10 cellular contexts compared by ENCODE assay signal in the genomic region with DNA sequence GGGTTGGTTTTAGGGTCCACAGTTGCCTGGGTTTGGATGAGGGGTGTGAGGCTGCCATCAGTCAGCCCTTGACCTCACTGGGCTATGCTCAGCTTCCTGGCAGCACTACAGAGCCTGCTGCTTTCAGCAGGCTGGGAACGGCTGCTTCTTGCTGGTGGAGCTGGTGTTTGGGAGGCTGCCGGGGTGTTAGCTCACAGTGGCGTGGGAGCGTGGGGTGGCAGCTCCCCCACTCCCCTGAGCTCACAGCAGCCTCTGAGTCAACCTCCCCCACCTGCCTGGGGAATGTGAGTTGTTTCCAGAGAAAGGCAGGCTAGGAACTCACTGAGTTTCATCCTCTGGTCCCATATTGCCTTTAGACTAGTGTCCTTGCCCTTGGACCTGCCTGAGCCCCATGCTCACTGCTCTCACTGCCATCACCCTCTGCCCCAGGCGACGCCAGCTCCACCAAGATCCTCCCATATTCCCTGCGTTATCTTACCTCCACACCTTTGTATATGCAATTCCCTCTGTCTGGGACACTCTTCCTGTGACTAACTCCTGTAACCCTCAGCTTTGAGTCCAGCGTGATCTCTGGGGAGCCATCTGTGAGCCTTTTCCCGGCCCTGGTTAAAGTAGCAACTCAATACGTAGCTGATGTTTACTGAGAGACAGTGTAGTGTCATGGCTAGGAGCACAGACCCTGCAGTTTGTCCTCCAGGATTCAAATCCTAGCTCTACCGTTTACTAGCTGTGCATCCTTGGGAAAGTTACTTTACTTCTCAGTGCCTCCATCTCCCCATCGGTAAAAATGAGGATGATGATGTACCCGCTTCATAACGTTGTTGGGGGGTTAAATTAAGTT. TPM values are rescaled to one million over a fixed set of nuclear protein-coding genes. Genes with fewer than 3 reads are reported as not detected.
DNase-seq lines count a peak whose midpoint lies in the region; ATAC-seq, FAIRE-seq and TF ChIP-seq lines count a peak whose summit lies in the region.
"Had no signal": no experiment of that assay in that cellular context is flagged by ENCODE, and none has a peak within 500 bp of the region (broad histone marks: within the 10 kb centered on the region; RNA-seq: fewer than 3 reads in every experiment).

No MANE protein-coding gene starts in this region.

- H3K4me1 ChIP-seq in HepG2 (ENCODE audit: insufficient read depth, low read length) (no peaks in the 10 kb centered on the region), ascending aorta (no peaks in the 10 kb centered on the region)
- H3K4me1 ChIP-seq: body of pancreas, SJSA1 had no signal

- H3K4me3 ChIP-seq in HepG2 (replicated peaks in 1 of 3; ENCODE audit: insufficient read depth in 1 of 3, low read depth in 2 of 3, low read length in 3 of 3) (no peak overlapping the region), ascending aorta (no peak overlapping the region)
- H3K4me3 ChIP-seq: body of pancreas, SJSA1, skin epidermis had no signal

- H3K27me3 Mint-ChIP-seq in T-cell = no peaks in the 10 kb centered on the region

- CTCF ChIA-PET in T-cell (lab: Charles Lee) (interaction anchor here in 1 of 2 donors (0.5 to 4.6 kb wide), 11 partner anchors 9 to 86 kb away, joined by 3 to 41 read pairs (median 4); a partner anchor contains a TSS), HepG2 (lab: Yijun Ruan, JAX; ENCODE audit: low intra/inter-chr PET ratio, low total read pairs) (no interaction called here)

- no peaks in the 10 kb centered on the region for H4K20me1 ChIP-seq in HepG2 (ENCODE audit: insufficient read depth, low read length)

- DNase-seq in T-cell = peak in 27 of 34 experiments; percentile 18 to 58 (median 34)
- peak; percentile 31 for DNase-seq in activated gamma-delta T cell treated with Interleukin-2 at 50 U/mL for 16 hours
- DNase-seq in HepG2 (ENCODE audit: low spot score) = no peak
- peak in 18 of 49 donors; percentile 11 to 55 (median 30) for DNase-seq in substantia nigra (lab: John Stamatoyannopoulos, UW)
- no peak for DNase-seq in iPS-NIHi7 (ENCODE audit: extremely low spot score)
- no peak for DNase-seq in ascending aorta (ENCODE audit: low spot score in 2 of 2)
- DNase-seq in NCI-H2196 (lab: John Stamatoyannopoulos, UW; ENCODE audit: unreplicated experiment) = no peak
- DNase-seq: body of pancreas had no signal

- POLR2A ChIA-PET in T-cell (lab: Charles Lee) (interaction anchor here (0.5 to 4.6 kb wide), 8 partner anchors 15 to 38 kb away, joined by 3 to 79 read pairs (median 6); a partner anchor contains a TSS), HepG2 (lab: Yijun Ruan, JAX) (no interaction called here)

- WGBS in HepG2 (ENCODE audit: low lambda C conversion rate) = 18% methylated on average over 12 of the region's 14 CpGs

- no peak for TF ChIP-seq RAD21 in HepG2 (CRISPR knock-in tag; IDR thresholded peaks at IDR 0.05)

- intact Hi-C loops in HepG2 (cut with micrococcal nuclease; ENCODE audit: unreplicated experiment) = no loop called here
- intact Hi-C loops in ascending aorta (cut with DNase I) = no loop called here

- no TSS peak for BruUV-seq in HepG2 (replicated peaks; lab: Mats Ljungman, UMichigan)

- H3K4me2 ChIP-seq in HepG2 (ENCODE audit: low read depth, low read length) = no peak overlapping the region

- H3K36me3 ChIP-seq in HepG2 (replicated peaks in 1 of 2; ENCODE audit: control insufficient read depth in 1 of 2, insufficient read depth in 2 of 2, low read length in 2 of 2) (no peaks in the 10 kb centered on the region), ascending aorta (no peaks in the 10 kb centered on the region)
- H3K36me3 ChIP-seq: SJSA1 had no signal

- in situ Hi-C loops in HepG2 (cut with HindIII; ENCODE audit: extremely low pct_ligation_motif_present, low pct_unique_long_range_greater_than_20kb) = no loop called here

- no peak overlapping the region for H3K27ac ChIP-seq in HepG2 (ENCODE audit: extremely low read length, insufficient read depth, low read length)
- H3K27ac ChIP-seq in substantia nigra (ENCODE audit: low read depth, low read length, poor library complexity, severe bottlenecking) = peak overlapping the region; percentile 14
- H3K27ac ChIP-seq in ascending aorta = no peak overlapping the region
- H3K27ac ChIP-seq: body of pancreas, SJSA1 had no signal

- peak overlapping the region; percentile 15 to 56 (median 49) for H3K4me3 Mint-ChIP-seq in T-cell

- H3K9me3 ChIP-seq in HepG2 (ENCODE audit: low read length) (no peaks in the 10 kb centered on the region), ascending aorta (no peaks in the 10 kb centered on the region)
- H3K9me3 ChIP-seq: body of pancreas, SJSA1 had no signal

- no peak for TF ChIP-seq POLR2A in HepG2 (IDR thresholded peaks at IDR 0.05; ENCODE audit: insufficient read depth in 1 of 2, low read depth in 2 of 2, low read length in 2 of 2)

- no peak overlapping the region for H2AFZ ChIP-seq in HepG2 (ENCODE audit: low read length)

- H3K9me3 Mint-ChIP-seq in T-cell = no peaks in the 10 kb centered on the region

- H3K79me2 ChIP-seq in HepG2 (ENCODE audit: insufficient read depth, low read length) = no peaks in the 10 kb centered on the region

- peaks cover 44% of the 10 kb centered on the region for H3K36me3 Mint-ChIP-seq in T-cell

- TF ChIP-seq EP300 in HepG2 (IDR thresholded peaks at IDR 0.05; ENCODE audit: low read depth in 2 of 2, low read length in 2 of 2) (no peak), HepG2 (CRISPR knock-in tag; IDR thresholded peaks at IDR 0.05; ENCODE audit: borderline replicate concordance) (no peak)

- TF ChIP-seq CTCF in HepG2 (CRISPR knock-in tag; IDR thresholded peaks at IDR 0.05) (no peak), ascending aorta (IDR thresholded peaks at IDR 0.05) (no peak)

- H3K27me3 ChIP-seq in HepG2 (ENCODE audit: control insufficient read depth in 1 of 2, insufficient read depth in 2 of 2, low read length in 2 of 2) = peaks cover 0 to 4% of the 10 kb centered on the region in 2 experiments; a peak in 2 of 5 replicates
- H3K27me3 ChIP-seq in ascending aorta = no peaks in the 10 kb centered on the region
- H3K27me3 ChIP-seq: body of pancreas had no signal

- peaks cover 57 to 70% (median 65%) of the 10 kb centered on the region in 3 donors for H3K4me1 Mint-ChIP-seq in T-cell

- peak overlapping the region; percentile 92 to 96 for H3K27ac Mint-ChIP-seq in T-cell

- no peak overlapping the region for H3K9ac ChIP-seq in HepG2 (ENCODE audit: insufficient read depth, low read depth, low read length)

- ATAC-seq in T-cell (replicated peaks in 1 of 4) (peak in 3 of 4 experiments; percentile 13 to 25 (median 17)), HepG2 (peak; percentile 42)
- ATAC-seq: body of pancreas had no signal

- FAIRE-seq in HepG2 (lab: Jason Lieb, UNC) = no peak

RNA-seq across cellular contexts. Expression of a gene that starts 34.8 kb away (rescaled TPM):
- total RNA-seq in T-cell (10 to 100 TPM; 32.0 to 58.5 (median 50.2) TPM), HepG2 (2016; rRNA removed; fragmentation: Illumina TruSeq; extraction: Trizol) (0.02 TPM in 1 of 2 replicates, not detected in the other), ascending aorta (26.4 TPM)
- not detected in 2 replicates for total RNA-seq in HepG2 (2016; cell fraction: cytosol; rRNA removed; fragmentation: Illumina TruSeq; extraction: Trizol; ENCODE audit: low read depth)
- total RNA-seq in HepG2 (2016; cell fraction: insoluble cytoplasmic fraction; rRNA removed; fragmentation: Illumina TruSeq; extraction: Trizol) = 0.04 TPM in 1 of 2 replicates, not detected in the other
- total RNA-seq in HepG2 (2016; cell fraction: membrane; rRNA removed; fragmentation: Illumina TruSeq; extraction: Trizol) = 0.03 TPM in 1 of 2 replicates, not detected in the other
- not detected in 2 replicates for total RNA-seq in HepG2 (2016; cell fraction: nucleus; rRNA removed; fragmentation: Illumina TruSeq; extraction: Trizol)
- 0.09 and 0.11 TPM in 2 replicates for polyA plus RNA-seq in HepG2 (2011; rRNA removed)
- 0.05 and 0.08 TPM in 2 replicates for polyA plus RNA-seq in HepG2 (2011; cell fraction: cytosol; rRNA removed)
- 0.06 and 0.07 TPM in 2 replicates for polyA plus RNA-seq in HepG2 (2011; cell fraction: nucleus; rRNA removed)
- 0.05 and 0.11 TPM in 2 replicates for polyA plus RNA-seq in HepG2 (2012)
- polyA plus RNA-seq in HepG2 (2016; cell fraction: cytosol; fragmentation: Illumina TruSeq; extraction: Trizol; ENCODE audit: low read depth) = not detected in 2 replicates
- polyA plus RNA-seq in HepG2 (2016; cell fraction: insoluble cytoplasmic fraction; fragmentation: Illumina TruSeq; extraction: Trizol; ENCODE audit: low read depth) = not detected in 2 replicates
- polyA plus RNA-seq in HepG2 (2016; cell fraction: membrane; fragmentation: Illumina TruSeq; extraction: Trizol; ENCODE audit: low read depth) = not detected in 2 replicates
- not detected in 2 replicates for polyA plus RNA-seq in HepG2 (2016; cell fraction: nucleus; fragmentation: Illumina TruSeq; extraction: Trizol; ENCODE audit: insufficient read depth, low read depth)
- 0.12 and 0.21 TPM in 2 replicates for polyA minus RNA-seq in HepG2 (2011; rRNA and poly(A)+ RNA removed; ENCODE audit: low replicate concordance)
- not detected in 2 replicates for polyA minus RNA-seq in HepG2 (2011; cell fraction: cytosol; rRNA and poly(A)+ RNA removed)
- 0.13 TPM in 1 of 2 replicates, not detected in the other for polyA minus RNA-seq in HepG2 (2011; cell fraction: nucleus; rRNA and poly(A)+ RNA removed)

Comparison
In these comparisons a context has a peak if more than half of its experiments do, and no peak if none do; other contexts are left out.
1. DNase-seq: peak in T-cell (27 of 34) and activated gamma-delta T cell treated with Interleukin-2 at 50 U/mL for 16 hours (single experiment); none in HepG2 (single experiment), iPS-NIHi7 (single experiment), ascending aorta (0 of 2) and NCI-H2196 (single experiment).
2. RNA of a gene that starts 34.8 kb away (total RNA-seq): 32.0 to 58.5 TPM in T-cell and 26.4 TPM in ascending aorta (single experiment); 0.02 to 0.04 TPM in HepG2; every median in the first group is over 10 times any median in the second.